In genomic region chr14:94175403-94176146, GRCh38 we compare ENCODE assay signal across 1 cellular context.
TF ChIP-seq lines count a peak whose summit lies in the region.

No MANE protein-coding gene starts in this region.

TF ChIP-seq in HEK293, 187 proteins besides CTCF, POLR2A, EP300 and RAD21 (continued from another document):
- no peak for TF ChIP-seq REST (tag by site-specific recombination; IDR thresholded peaks at IDR 0.05)
- TF ChIP-seq ZFHX2 (tag by site-specific recombination; conservative IDR thresholded peaks at IDR 0.05) = no peak; the same call in 1 of the 2 replicates
- no peak for TF ChIP-seq ZNF777 (tag by site-specific recombination; IDR thresholded peaks at IDR 0.05; ENCODE audit: borderline replicate concordance)
- TF ChIP-seq SCRT2 (tag by site-specific recombination; IDR thresholded peaks at IDR 0.05) = no peak
- TF ChIP-seq ZNF76 (tag by site-specific recombination; IDR thresholded peaks at IDR 0.05; ENCODE audit: borderline replicate concordance, low read depth) = no peak; the same call in 1 of the 2 replicates
- no peak for TF ChIP-seq GLIS2 (tag by site-specific recombination; IDR thresholded peaks at IDR 0.05)
- no peak for TF ChIP-seq ZBTB44 (tag by site-specific recombination; IDR thresholded peaks at IDR 0.05)
- TF ChIP-seq ZNF830 (tag by site-specific recombination; IDR thresholded peaks at IDR 0.05; ENCODE audit: low read depth) = no peak
- no peak for TF ChIP-seq TSHZ1 (tag by site-specific recombination; IDR thresholded peaks at IDR 0.05; ENCODE audit: borderline replicate concordance)
- TF ChIP-seq PATZ1 (tag by site-specific recombination; IDR thresholded peaks at IDR 0.05) = peak; percentile 1; the same call in 1 of the 2 replicates
- no peak for TF ChIP-seq ZSCAN18 (tag by site-specific recombination; IDR thresholded peaks at IDR 0.05)
- TF ChIP-seq PRDM10 (tag by site-specific recombination; IDR thresholded peaks at IDR 0.05) = 0 out of 2 replicates have a peak, but pooled peaks have one; percentile 37
- no peak for TF ChIP-seq SETDB1 (IDR thresholded peaks at IDR 0.05; ENCODE audit: insufficient read length, low read length)
- no peak for TF ChIP-seq ZNF561 (tag by site-specific recombination; IDR thresholded peaks at IDR 0.05; ENCODE audit: borderline replicate concordance)
- TF ChIP-seq WT1 (tag by site-specific recombination; IDR thresholded peaks at IDR 0.05) = no peak
- no peak for TF ChIP-seq GLI4 (tag by site-specific recombination; IDR thresholded peaks at IDR 0.05)
- TF ChIP-seq TCF7L2 (IDR thresholded peaks at IDR 0.05; ENCODE audit: borderline replicate concordance, low read depth, low read length) = no peak
TF ChIP-seq in HEK293: peak in this region for 7.
